Comparison of ENCODE assay signal across 1 cellular context in genomic region chr6:44078795-44079671, GRCh38.
TF ChIP-seq lines count a peak whose summit lies in the region.

No MANE protein-coding gene starts in this region.

TF ChIP-seq in HepG2, 621 proteins besides CTCF, POLR2A, EP300 and RAD21 (continued from another document and continues in another):
- TF ChIP-seq TFE3 (CRISPR knock-in tag; IDR thresholded peaks at IDR 0.05): no peak
- TF ChIP-seq ZBTB38 (CRISPR knock-in tag; IDR thresholded peaks at IDR 0.05): no peak
- TF ChIP-seq ZNF746 (CRISPR knock-in tag; IDR thresholded peaks at IDR 0.05): no peak
- no peak for TF ChIP-seq TEAD2 (CRISPR knock-in tag; IDR thresholded peaks at IDR 0.05)
- TF ChIP-seq BCL3 (CRISPR knock-in tag; IDR thresholded peaks at IDR 0.05): 0 out of 2 replicates have a peak, but pooled peaks have one; percentile 66
- TF ChIP-seq ZFP37 (CRISPR knock-in tag; IDR thresholded peaks at IDR 0.05; ENCODE audit: borderline replicate concordance): no peak
- TF ChIP-seq ZNF607 (CRISPR knock-in tag; IDR thresholded peaks at IDR 0.05; ENCODE audit: borderline replicate concordance): no peak; the same call in 1 of the 2 replicates
- no peak for TF ChIP-seq SPEN (CRISPR knock-in tag; IDR thresholded peaks at IDR 0.05; ENCODE audit: low read depth)
- no peak for TF ChIP-seq ZNF460 (CRISPR knock-in tag; IDR thresholded peaks at IDR 0.05; ENCODE audit: borderline replicate concordance)
- no peak for TF ChIP-seq ZNF143 (CRISPR knock-in tag; IDR thresholded peaks at IDR 0.05)
- TF ChIP-seq ZNF468 (CRISPR knock-in tag; IDR thresholded peaks at IDR 0.05): no peak
- no peak for TF ChIP-seq ARNT2 (CRISPR knock-in tag; IDR thresholded peaks at IDR 0.05; ENCODE audit: low read depth)
- no peak for TF ChIP-seq ZBTB4 (CRISPR knock-in tag; IDR thresholded peaks at IDR 0.05; ENCODE audit: borderline replicate concordance)
- TF ChIP-seq ZMAT5 (CRISPR knock-in tag; IDR thresholded peaks at IDR 0.05; ENCODE audit: borderline replicate concordance, low read depth): no peak
- no peak for TF ChIP-seq ZNF558 (CRISPR knock-in tag; IDR thresholded peaks at IDR 0.05; ENCODE audit: borderline replicate concordance)
- TF ChIP-seq ZNF776 (CRISPR knock-in tag; IDR thresholded peaks at IDR 0.05): no peak
- TF ChIP-seq ZBTB46 (CRISPR knock-in tag; IDR thresholded peaks at IDR 0.05; ENCODE audit: borderline replicate concordance): no peak
- TF ChIP-seq ZNF337 (CRISPR knock-in tag; IDR thresholded peaks at IDR 0.05; ENCODE audit: borderline replicate concordance, low read depth): peak; percentile 17; the same call in 1 of the 2 replicates
- no peak for TF ChIP-seq ZNF138 (CRISPR knock-in tag; IDR thresholded peaks at IDR 0.05; ENCODE audit: low read depth)
- TF ChIP-seq ZNF619 (CRISPR knock-in tag; IDR thresholded peaks at IDR 0.05): peak; percentile 14; the same call in 1 of the 2 replicates
- TF ChIP-seq TP53 (CRISPR knock-in tag; conservative IDR thresholded peaks at IDR 0.05): no peak
- no peak for TF ChIP-seq MXD1 (CRISPR knock-in tag; IDR thresholded peaks at IDR 0.05)
- TF ChIP-seq ZNF101 (CRISPR knock-in tag; IDR thresholded peaks at IDR 0.05; ENCODE audit: borderline replicate concordance, low read depth): no peak
- TF ChIP-seq MTF1 (CRISPR knock-in tag; IDR thresholded peaks at IDR 0.05): no peak
- TF ChIP-seq ZNF12 (CRISPR knock-in tag; IDR thresholded peaks at IDR 0.05): no peak
- no peak; the same call in 1 of the 2 replicates for TF ChIP-seq MLX (CRISPR knock-in tag; IDR thresholded peaks at IDR 0.05)
- TF ChIP-seq ZNF557 (CRISPR knock-in tag; IDR thresholded peaks at IDR 0.05): no peak
- no peak for TF ChIP-seq ATF5 (CRISPR knock-in tag; IDR thresholded peaks at IDR 0.05; ENCODE audit: low read depth)
- no peak for TF ChIP-seq ZBTB34 (CRISPR knock-in tag; IDR thresholded peaks at IDR 0.05)
- TF ChIP-seq IRF9 (CRISPR knock-in tag; IDR thresholded peaks at IDR 0.05; ENCODE audit: borderline replicate concordance): no peak
- TF ChIP-seq ZNF781 (CRISPR knock-in tag; IDR thresholded peaks at IDR 0.05; ENCODE audit: borderline replicate concordance, not compliant biosample characterization): peak; percentile 35
- no peak for TF ChIP-seq ZNF329 (CRISPR knock-in tag; IDR thresholded peaks at IDR 0.05; ENCODE audit: low read depth)
- TF ChIP-seq ZNF616 (CRISPR knock-in tag; IDR thresholded peaks at IDR 0.05; ENCODE audit: low read depth): no peak
- TF ChIP-seq GABPB1 (CRISPR knock-in tag; IDR thresholded peaks at IDR 0.05): no peak
- no peak for TF ChIP-seq GTF2F1 (IDR thresholded peaks at IDR 0.05; ENCODE audit: low read length)
- no peak for TF ChIP-seq ZNF646 (CRISPR knock-in tag; IDR thresholded peaks at IDR 0.05)
- peak; percentile 69; the same call in 1 of the 2 replicates for TF ChIP-seq NRL (CRISPR knock-in tag; IDR thresholded peaks at IDR 0.05; ENCODE audit: borderline replicate concordance)
- TF ChIP-seq RNF219 (CRISPR knock-in tag; IDR thresholded peaks at IDR 0.05): no peak
